ENCODE assay signal across 28 cellular contexts in the genomic region with DNA sequence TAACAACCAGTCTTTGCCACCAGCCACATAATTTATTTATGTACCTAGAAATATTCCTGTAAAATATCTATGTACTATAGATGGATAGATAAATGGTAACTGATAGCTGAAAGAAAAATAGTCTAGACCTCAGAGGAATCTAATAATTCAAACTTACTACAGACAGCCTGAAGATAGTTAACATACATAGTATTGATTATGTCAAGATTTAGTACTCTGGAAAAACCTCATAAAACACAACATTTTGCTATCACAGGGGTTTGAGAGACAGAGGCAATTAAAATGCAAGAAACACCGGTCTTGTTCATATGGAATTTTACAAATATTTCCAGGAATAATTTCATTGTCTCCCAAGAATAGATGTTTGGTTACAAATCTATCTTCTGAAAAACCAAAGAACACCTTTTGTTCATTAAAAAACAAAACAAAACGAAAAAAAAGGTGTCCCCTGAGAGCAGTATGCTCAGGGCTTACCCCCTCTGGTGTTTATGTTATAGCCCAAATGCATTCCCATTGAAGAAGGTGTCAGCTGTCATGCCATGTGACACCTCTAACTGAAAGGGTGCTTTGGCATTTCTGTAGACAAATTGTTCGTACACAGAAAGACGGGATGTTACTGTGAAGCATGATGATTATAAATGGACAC.
"Had no signal": no experiment of that assay in that cellular context is flagged by ENCODE, and none has a peak within 500 bp of the region (broad histone marks: within the 10 kb centered on the region; RNA-seq: fewer than 3 reads in every experiment).

No MANE protein-coding gene starts in this region.

- FAIRE-seq: RCC 7860, TTC549 had no signal

- H3K4me1 ChIP-seq: ascending aorta had no signal

- H3K27me3 ChIP-seq: ascending aorta, cardiac muscle cell had no signal

- H3K9me3 ChIP-seq: ascending aorta had no signal

- H3K4me2 ChIP-seq: PC-9 had no signal

- H3K27ac ChIP-seq: ascending aorta, cardiac muscle cell, PC-9, RWPE1, SK-N-MC had no signal

- H3K4me3 ChIP-seq: ascending aorta, cardiac muscle cell, PC-9, SK-N-MC had no signal

- DNase-seq: activated CD4-positive, alpha-beta T cell treated with anti-CD3 and anti-CD28 coated beads for 36 hours; activated CD4-positive, alpha-beta T cell treated with anti-CD3 and anti-CD28 coated beads, Interleukin-2, amount 10 ng/mL, durations not matched to agents 7 days and 5 days; activated CD4-positive, alpha-beta T cell treated with anti-CD3 and anti-CD28 coated beads, Interleukin-2, amount 50 U/mL, for 48 hours; activated CD8-positive, alpha-beta T cell treated with anti-CD3 and anti-CD28 coated beads, Interleukin-2, amount 10 ng/mL, durations not matched to agents 7 days and 5 days; activated gamma-delta T cell; activated naive CD4-positive, alpha-beta T cell treated with Interleukin-2 at 50 U/mL for 16 hours; activated naive CD8-positive, alpha-beta T cell treated with anti-CD3 and anti-CD28 coated beads, Interleukin-2, amount 10 ng/mL, durations not matched to agents 7 days and 5 days; activated T-cell treated with anti-CD3 and anti-CD28 coated beads, Interleukin-2, amount 50 U/mL, for 24 hours; amygdala; Karpas-422; KBM-7; NCI-H1048; NCI-H1105 treated with DMSO at 0.1 percent for 48 hours; NCI-H1436; NCI-H1694; NCI-H1930; NCI-H2081 treated with DMSO at 0.1 percent for 48 hours; NCI-H226; NCI-H446 treated with DMSO at 0.1 percent for 48 hours; NCI-H69; PC-9; SIG-M5 had no signal

- H2AFZ ChIP-seq: PC-9 had no signal

- H3K36me3 ChIP-seq: ascending aorta, cardiac muscle cell had no signal
